Comparison of ENCODE assay signal across 1 cellular context in the genomic region with DNA sequence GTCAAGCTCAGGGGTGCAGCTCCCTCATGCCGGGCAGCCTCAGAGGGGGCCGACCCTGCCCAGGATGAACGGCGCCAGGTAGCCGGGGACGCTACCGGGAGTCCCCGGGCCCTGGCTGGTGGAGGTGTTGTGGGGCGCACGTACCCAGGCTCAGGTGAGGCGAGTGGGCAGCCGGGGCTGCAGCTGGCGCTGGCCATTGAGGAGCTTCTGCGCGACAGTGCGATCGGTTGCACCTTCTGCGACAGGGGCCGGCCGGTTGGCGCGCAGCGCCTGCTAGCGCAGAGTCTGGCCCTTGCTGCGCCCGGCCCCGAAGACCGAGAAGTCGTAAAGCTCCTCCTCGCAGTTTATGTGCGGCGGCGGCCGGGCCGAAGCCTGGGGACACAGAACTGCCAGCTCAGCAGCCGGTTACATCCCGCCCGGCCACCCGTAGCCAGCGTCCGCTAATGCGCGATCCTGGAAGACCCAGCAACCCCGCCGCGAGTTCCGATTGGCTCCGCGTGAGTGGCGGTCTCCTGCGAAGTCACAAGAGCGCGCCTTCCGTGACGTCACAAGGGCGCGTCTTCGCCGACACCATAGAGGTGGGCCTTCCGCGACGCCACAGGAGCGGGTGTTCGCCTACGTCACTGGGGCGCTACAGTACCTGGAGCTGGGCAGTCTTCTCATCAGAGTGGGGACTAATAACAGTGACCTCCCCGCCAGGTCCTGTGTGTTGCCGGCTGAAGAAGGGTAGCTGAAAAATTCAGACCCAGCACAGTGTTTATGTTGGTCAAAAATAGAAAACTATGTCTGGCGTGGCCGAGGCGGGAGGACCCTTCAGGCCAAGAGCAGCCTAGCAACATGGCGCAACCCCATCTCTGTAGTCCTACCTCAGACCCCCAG.
A peak's percentile ranks its signal among the peaks of the same experiment; 100 is the strongest.
TF ChIP-seq lines count a peak whose summit lies in the region.

No MANE protein-coding gene starts in this region.

TF ChIP-seq in HepG2, 621 proteins besides CTCF, POLR2A, EP300 and RAD21 (continued from another document and continues in another):
- TF ChIP-seq, protein P1, sequence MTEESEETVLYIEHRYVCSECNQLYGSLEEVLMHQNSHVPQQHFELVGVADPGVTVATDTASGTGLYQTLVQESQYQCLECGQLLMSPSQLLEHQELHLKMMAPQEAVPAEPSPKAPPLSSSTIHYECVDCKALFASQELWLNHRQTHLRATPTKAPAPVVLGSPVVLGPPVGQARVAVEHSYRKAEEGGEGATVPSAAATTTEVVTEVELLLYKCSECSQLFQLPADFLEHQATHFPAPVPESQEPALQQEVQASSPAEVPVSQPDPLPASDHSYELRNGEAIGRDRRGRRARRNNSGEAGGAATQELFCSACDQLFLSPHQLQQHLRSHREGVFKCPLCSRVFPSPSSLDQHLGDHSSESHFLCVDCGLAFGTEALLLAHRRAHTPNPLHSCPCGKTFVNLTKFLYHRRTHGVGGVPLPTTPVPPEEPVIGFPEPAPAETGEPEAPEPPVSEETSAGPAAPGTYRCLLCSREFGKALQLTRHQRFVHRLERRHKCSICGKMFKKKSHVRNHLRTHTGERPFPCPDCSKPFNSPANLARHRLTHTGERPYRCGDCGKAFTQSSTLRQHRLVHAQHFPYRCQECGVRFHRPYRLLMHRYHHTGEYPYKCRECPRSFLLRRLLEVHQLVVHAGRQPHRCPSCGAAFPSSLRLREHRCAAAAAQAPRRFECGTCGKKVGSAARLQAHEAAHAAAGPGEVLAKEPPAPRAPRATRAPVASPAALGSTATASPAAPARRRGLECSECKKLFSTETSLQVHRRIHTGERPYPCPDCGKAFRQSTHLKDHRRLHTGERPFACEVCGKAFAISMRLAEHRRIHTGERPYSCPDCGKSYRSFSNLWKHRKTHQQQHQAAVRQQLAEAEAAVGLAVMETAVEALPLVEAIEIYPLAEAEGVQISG (CRISPR knock-in tag; IDR thresholded peaks at IDR 0.05): peak; percentile 97
- peak; percentile 92 for TF ChIP-seq GABPB1 (CRISPR knock-in tag; IDR thresholded peaks at IDR 0.05)
- TF ChIP-seq THYN1 (CRISPR knock-in tag; IDR thresholded peaks at IDR 0.05; ENCODE audit: borderline replicate concordance, low read depth): 0 out of 2 replicates have a peak, but pooled peaks have one; percentile 76
- TF ChIP-seq MXD4 (CRISPR knock-in tag; IDR thresholded peaks at IDR 0.05): peak; percentile 38; the same call in 1 of the 2 replicates
- peak; percentile 70; the same call in 1 of the 2 replicates for TF ChIP-seq KAT7 (CRISPR knock-in tag; IDR thresholded peaks at IDR 0.05; ENCODE audit: borderline replicate concordance)
- TF ChIP-seq NFKB2 (CRISPR knock-in tag; IDR thresholded peaks at IDR 0.05; ENCODE audit: borderline replicate concordance): peak; percentile 58; the same call in 1 of the 2 replicates
- TF ChIP-seq FOXK2 (IDR thresholded peaks at IDR 0.05): peak; percentile 48; the same call in 1 of the 2 replicates
- TF ChIP-seq, protein P2, sequence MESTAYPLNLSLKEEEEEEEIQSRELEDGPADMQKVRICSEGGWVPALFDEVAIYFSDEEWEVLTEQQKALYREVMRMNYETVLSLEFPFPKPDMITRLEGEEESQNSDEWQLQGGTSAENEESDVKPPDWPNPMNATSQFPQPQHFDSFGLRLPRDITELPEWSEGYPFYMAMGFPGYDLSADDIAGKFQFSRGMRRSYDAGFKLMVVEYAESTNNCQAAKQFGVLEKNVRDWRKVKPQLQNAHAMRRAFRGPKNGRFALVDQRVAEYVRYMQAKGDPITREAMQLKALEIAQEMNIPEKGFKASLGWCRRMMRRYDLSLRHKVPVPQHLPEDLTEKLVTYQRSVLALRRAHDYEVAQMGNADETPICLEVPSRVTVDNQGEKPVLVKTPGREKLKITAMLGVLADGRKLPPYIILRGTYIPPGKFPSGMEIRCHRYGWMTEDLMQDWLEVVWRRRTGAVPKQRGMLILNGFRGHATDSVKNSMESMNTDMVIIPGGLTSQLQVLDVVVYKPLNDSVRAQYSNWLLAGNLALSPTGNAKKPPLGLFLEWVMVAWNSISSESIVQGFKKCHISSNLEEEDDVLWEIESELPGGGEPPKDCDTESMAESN (CRISPR knock-in tag; conservative IDR thresholded peaks at IDR 0.05): 0 out of 2 replicates have a peak, but pooled peaks have one; percentile 59
- peak; percentile 77; the same call in 1 of the 2 replicates for TF ChIP-seq YEATS4 (CRISPR knock-in tag; IDR thresholded peaks at IDR 0.05; ENCODE audit: borderline replicate concordance)
- TF ChIP-seq, protein P3, sequence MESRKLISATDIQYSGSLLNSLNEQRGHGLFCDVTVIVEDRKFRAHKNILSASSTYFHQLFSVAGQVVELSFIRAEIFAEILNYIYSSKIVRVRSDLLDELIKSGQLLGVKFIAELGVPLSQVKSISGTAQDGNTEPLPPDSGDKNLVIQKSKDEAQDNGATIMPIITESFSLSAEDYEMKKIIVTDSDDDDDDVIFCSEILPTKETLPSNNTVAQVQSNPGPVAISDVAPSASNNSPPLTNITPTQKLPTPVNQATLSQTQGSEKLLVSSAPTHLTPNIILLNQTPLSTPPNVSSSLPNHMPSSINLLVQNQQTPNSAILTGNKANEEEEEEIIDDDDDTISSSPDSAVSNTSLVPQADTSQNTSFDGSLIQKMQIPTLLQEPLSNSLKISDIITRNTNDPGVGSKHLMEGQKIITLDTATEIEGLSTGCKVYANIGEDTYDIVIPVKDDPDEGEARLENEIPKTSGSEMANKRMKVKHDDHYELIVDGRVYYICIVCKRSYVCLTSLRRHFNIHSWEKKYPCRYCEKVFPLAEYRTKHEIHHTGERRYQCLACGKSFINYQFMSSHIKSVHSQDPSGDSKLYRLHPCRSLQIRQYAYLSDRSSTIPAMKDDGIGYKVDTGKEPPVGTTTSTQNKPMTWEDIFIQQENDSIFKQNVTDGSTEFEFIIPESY (CRISPR knock-in tag; IDR thresholded peaks at IDR 0.05): 0 out of 2 replicates have a peak, but pooled peaks have one; percentile 3
- TF ChIP-seq MED13 (CRISPR knock-in tag; IDR thresholded peaks at IDR 0.05): 0 out of 2 replicates have a peak, but pooled peaks have one; percentile 44
- TF ChIP-seq ZBTB38 (CRISPR knock-in tag; IDR thresholded peaks at IDR 0.05): peak; percentile 74; the same call in 1 of the 2 replicates
- TF ChIP-seq MAFK (conservative IDR thresholded peaks at IDR 0.05 in 1 of 2, IDR thresholded peaks at IDR 0.05 in 1 of 2; ENCODE audit: low read length in 2 of 2): peak; percentile 60 to 76
- TF ChIP-seq, protein P4, sequence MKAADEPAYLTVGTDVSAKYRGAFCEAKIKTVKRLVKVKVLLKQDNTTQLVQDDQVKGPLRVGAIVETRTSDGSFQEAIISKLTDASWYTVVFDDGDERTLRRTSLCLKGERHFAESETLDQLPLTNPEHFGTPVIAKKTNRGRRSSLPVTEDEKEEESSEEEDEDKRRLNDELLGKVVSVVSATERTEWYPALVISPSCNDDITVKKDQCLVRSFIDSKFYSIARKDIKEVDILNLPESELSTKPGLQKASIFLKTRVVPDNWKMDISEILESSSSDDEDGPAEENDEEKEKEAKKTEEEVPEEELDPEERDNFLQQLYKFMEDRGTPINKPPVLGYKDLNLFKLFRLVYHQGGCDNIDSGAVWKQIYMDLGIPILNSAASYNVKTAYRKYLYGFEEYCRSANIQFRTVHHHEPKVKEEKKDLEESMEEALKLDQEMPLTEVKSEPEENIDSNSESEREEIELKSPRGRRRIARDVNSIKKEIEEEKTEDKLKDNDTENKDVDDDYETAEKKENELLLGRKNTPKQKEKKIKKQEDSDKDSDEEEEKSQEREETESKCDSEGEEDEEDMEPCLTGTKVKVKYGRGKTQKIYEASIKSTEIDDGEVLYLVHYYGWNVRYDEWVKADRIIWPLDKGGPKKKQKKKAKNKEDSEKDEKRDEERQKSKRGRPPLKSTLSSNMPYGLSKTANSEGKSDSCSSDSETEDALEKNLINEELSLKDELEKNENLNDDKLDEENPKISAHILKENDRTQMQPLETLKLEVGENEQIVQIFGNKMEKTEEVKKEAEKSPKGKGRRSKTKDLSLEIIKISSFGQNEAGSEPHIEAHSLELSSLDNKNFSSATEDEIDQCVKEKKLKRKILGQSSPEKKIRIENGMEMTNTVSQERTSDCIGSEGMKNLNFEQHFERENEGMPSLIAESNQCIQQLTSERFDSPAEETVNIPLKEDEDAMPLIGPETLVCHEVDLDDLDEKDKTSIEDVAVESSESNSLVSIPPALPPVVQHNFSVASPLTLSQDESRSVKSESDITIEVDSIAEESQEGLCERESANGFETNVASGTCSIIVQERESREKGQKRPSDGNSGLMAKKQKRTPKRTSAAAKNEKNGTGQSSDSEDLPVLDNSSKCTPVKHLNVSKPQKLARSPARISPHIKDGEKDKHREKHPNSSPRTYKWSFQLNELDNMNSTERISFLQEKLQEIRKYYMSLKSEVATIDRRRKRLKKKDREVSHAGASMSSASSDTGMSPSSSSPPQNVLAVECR (CRISPR knock-in tag; IDR thresholded peaks at IDR 0.05; ENCODE audit: borderline replicate concordance): peak; percentile 93
- TF ChIP-seq RFXANK (CRISPR knock-in tag; IDR thresholded peaks at IDR 0.05): peak; percentile 56; the same call in 1 of the 2 replicates
- TF ChIP-seq ZNF773 (CRISPR knock-in tag; IDR thresholded peaks at IDR 0.05; ENCODE audit: borderline replicate concordance): peak; percentile 74; the same call in 1 of the 2 replicates
- peak; percentile 59 for TF ChIP-seq GATAD2A (CRISPR knock-in tag; IDR thresholded peaks at IDR 0.05)
- TF ChIP-seq RBFOX2 (IDR thresholded peaks at IDR 0.05; ENCODE audit: low read depth, low read length): peak; percentile 86
- peak; percentile 52; the same call in 1 of the 2 replicates for TF ChIP-seq ZNF225 (CRISPR knock-in tag; IDR thresholded peaks at IDR 0.05)
- peak; percentile 23 for TF ChIP-seq PHF5A (CRISPR knock-in tag; IDR thresholded peaks at IDR 0.05; ENCODE audit: low read depth, unreplicated experiment)
- peak; percentile 26 for TF ChIP-seq YY1 (IDR thresholded peaks at IDR 0.05; ENCODE audit: insufficient read depth, insufficient replicate concordance, low read depth, low read length)
- 0 out of 2 replicates have a peak, but pooled peaks have one; percentile 45 for TF ChIP-seq ZSCAN30 (CRISPR knock-in tag; IDR thresholded peaks at IDR 0.05)
- 0 out of 2 replicates have a peak, but pooled peaks have one; percentile 15 for TF ChIP-seq ZNF775 (CRISPR knock-in tag; IDR thresholded peaks at IDR 0.05; ENCODE audit: borderline replicate concordance)
- peak; percentile 96; the same call in 1 of the 2 replicates for TF ChIP-seq KMT2A (CRISPR knock-in tag; IDR thresholded peaks at IDR 0.05)
- TF ChIP-seq ZNF782 (CRISPR knock-in tag; IDR thresholded peaks at IDR 0.05; ENCODE audit: borderline replicate concordance): peak; percentile 72; the same call in 1 of the 2 replicates
- TF ChIP-seq, protein P5, sequence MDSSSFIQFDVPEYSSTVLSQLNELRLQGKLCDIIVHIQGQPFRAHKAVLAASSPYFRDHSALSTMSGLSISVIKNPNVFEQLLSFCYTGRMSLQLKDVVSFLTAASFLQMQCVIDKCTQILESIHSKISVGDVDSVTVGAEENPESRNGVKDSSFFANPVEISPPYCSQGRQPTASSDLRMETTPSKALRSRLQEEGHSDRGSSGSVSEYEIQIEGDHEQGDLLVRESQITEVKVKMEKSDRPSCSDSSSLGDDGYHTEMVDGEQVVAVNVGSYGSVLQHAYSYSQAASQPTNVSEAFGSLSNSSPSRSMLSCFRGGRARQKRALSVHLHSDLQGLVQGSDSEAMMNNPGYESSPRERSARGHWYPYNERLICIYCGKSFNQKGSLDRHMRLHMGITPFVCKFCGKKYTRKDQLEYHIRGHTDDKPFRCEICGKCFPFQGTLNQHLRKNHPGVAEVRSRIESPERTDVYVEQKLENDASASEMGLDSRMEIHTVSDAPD (CRISPR knock-in tag; IDR thresholded peaks at IDR 0.05): peak; percentile 88
- 0 out of 2 replicates have a peak, but pooled peaks have one; percentile 52 for TF ChIP-seq SRY (CRISPR knock-in tag; IDR thresholded peaks at IDR 0.05)
- 0 out of 2 replicates have a peak, but pooled peaks have one; percentile 26 for TF ChIP-seq NCOA2 (CRISPR knock-in tag; IDR thresholded peaks at IDR 0.05)
- peak; percentile 69; the same call in 1 of the 2 replicates for TF ChIP-seq MTA1 (CRISPR knock-in tag; IDR thresholded peaks at IDR 0.05; ENCODE audit: borderline replicate concordance)
- TF ChIP-seq, protein P6, sequence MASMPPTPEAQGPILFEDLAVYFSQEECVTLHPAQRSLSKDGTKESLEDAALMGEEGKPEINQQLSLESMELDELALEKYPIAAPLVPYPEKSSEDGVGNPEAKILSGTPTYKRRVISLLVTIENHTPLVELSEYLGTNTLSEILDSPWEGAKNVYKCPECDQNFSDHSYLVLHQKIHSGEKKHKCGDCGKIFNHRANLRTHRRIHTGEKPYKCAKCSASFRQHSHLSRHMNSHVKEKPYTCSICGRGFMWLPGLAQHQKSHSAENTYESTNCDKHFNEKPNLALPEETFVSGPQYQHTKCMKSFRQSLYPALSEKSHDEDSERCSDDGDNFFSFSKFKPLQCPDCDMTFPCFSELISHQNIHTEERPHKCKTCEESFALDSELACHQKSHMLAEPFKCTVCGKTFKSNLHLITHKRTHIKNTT (CRISPR knock-in tag; IDR thresholded peaks at IDR 0.05): 0 out of 2 replicates have a peak, but pooled peaks have one; percentile 15
- TF ChIP-seq, protein P7, sequence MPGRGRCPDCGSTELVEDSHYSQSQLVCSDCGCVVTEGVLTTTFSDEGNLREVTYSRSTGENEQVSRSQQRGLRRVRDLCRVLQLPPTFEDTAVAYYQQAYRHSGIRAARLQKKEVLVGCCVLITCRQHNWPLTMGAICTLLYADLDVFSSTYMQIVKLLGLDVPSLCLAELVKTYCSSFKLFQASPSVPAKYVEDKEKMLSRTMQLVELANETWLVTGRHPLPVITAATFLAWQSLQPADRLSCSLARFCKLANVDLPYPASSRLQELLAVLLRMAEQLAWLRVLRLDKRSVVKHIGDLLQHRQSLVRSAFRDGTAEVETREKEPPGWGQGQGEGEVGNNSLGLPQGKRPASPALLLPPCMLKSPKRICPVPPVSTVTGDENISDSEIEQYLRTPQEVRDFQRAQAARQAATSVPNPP (CRISPR knock-in tag; IDR thresholded peaks at IDR 0.05): peak; percentile 61; the same call in 1 of the 2 replicates
- TF ChIP-seq FOXA3 (CRISPR knock-in tag; IDR thresholded peaks at IDR 0.05): peak; percentile 50
- TF ChIP-seq, protein P8, sequence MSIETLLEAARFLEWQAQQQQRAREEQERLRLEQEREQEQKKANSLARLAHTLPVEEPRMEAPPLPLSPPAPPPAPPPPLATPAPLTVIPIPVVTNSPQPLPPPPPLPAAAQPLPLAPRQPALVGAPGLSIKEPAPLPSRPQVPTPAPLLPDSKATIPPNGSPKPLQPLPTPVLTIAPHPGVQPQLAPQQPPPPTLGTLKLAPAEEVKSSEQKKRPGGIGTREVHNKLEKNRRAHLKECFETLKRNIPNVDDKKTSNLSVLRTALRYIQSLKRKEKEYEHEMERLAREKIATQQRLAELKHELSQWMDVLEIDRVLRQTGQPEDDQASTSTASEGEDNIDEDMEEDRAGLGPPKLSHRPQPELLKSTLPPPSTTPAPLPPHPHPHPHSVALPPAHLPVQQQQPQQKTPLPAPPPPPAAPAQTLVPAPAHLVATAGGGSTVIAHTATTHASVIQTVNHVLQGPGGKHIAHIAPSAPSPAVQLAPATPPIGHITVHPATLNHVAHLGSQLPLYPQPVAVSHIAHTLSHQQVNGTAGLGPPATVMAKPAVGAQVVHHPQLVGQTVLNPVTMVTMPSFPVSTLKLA (IDR thresholded peaks at IDR 0.05): peak; percentile 16
- 0 out of 2 replicates have a peak, but pooled peaks have one; percentile 26 for TF ChIP-seq TSC22D2 (CRISPR knock-in tag; IDR thresholded peaks at IDR 0.05; ENCODE audit: borderline replicate concordance)
